In the genomic region with DNA sequence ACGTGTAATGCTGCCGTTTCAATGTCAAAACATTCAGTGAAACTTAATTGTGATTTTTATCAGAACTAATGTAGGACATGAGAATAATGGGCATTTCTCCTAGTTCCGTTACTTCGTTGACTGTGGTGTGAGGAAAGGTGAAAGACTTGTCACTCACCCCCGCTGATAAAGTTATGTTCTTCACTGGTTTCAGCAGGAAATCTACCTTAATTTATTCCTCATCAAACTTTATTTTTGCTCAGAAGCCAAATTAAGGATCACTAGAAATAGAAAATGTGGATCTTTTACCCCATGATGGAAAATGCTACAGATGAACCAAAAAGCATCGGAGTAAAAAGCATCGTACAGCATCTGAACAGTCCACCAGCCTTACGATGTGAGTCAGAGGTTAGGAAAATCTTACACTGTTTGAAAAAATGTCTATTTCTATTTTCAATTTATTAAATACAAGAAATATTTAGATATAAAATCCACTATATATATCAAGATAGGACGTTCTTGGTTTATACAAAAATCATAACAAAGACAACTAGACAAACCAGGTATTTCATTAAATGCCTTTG, we compare ENCODE assay signal across 8 cellular contexts. TPM values are rescaled to one million over a fixed set of nuclear protein-coding genes. Genes with fewer than 3 reads are reported as not detected.
DNase-seq lines count a peak whose midpoint lies in the region; ATAC-seq and TF ChIP-seq lines count a peak whose summit lies in the region.

No MANE protein-coding gene starts in this region.

- peak overlapping the region; percentile 89 for H3K27ac Mint-ChIP-seq in stimulated activated memory B cell treated with anti-CD40 and anti-IgM and Interleukin-4, amounts not matched to agents 10 μg/mL and 1 μg/mL and 100 μg/mL, for 72 hours
- H3K27ac Mint-ChIP-seq in nephron progenitor cell: no peak overlapping the region

- peak overlapping the region; percentile 64 for H2AFZ ChIP-seq in hepatocyte

- no peaks in the 10 kb centered on the region for H3K9me3 ChIP-seq in hepatocyte (ENCODE audit: low read depth)

- H3K9me3 Mint-ChIP-seq in stimulated activated memory B cell treated with anti-CD40 and anti-IgM and Interleukin-4, amounts not matched to agents 10 μg/mL and 1 μg/mL and 100 μg/mL, for 72 hours: no peaks in the 10 kb centered on the region
- H3K9me3 Mint-ChIP-seq in nephron progenitor cell: no peaks in the 10 kb centered on the region

- no peaks in the 10 kb centered on the region for H3K36me3 ChIP-seq in hepatocyte (replicated peaks; ENCODE audit: insufficient read depth, low read depth)

- H3K27me3 ChIP-seq in hepatocyte: no peaks in the 10 kb centered on the region

- intact Hi-C loops in sciatic nerve (cut with DNase I): no loop called here

- H3K4me3 ChIP-seq in WI38 (ENCODE audit: low read depth, low read length) (peak overlapping the region; percentile 72), hepatocyte (peak overlapping the region; percentile 43)

- H3K27me3 Mint-ChIP-seq in stimulated activated memory B cell treated with anti-CD40 and anti-IgM and Interleukin-4, amounts not matched to agents 10 μg/mL and 1 μg/mL and 100 μg/mL, for 72 hours: no peaks in the 10 kb centered on the region
- peaks cover 2% of the 10 kb centered on the region for H3K27me3 Mint-ChIP-seq in nephron progenitor cell (ENCODE audit: low read depth, poor library complexity)

- H3K4me1 Mint-ChIP-seq in stimulated activated memory B cell treated with anti-CD40 and anti-IgM and Interleukin-4, amounts not matched to agents 10 μg/mL and 1 μg/mL and 100 μg/mL, for 72 hours: peaks cover 11% of the 10 kb centered on the region
- H3K4me1 Mint-ChIP-seq in nephron progenitor cell: peaks cover 8% of the 10 kb centered on the region

- 29% methylated on average over 9 of the region's 9 CpGs for WGBS in hepatocyte (ENCODE audit: low lambda C conversion rate, missing lambda C conversion rate)

- H3K36me3 Mint-ChIP-seq in stimulated activated memory B cell treated with anti-CD40 and anti-IgM and Interleukin-4, amounts not matched to agents 10 μg/mL and 1 μg/mL and 100 μg/mL, for 72 hours: no peaks in the 10 kb centered on the region
- H3K36me3 Mint-ChIP-seq in nephron progenitor cell (ENCODE audit: low read depth): no peaks in the 10 kb centered on the region

- peak overlapping the region; percentile 73 for H3K27ac ChIP-seq in hepatocyte

- peak overlapping the region; percentile 88 for H3K4me3 Mint-ChIP-seq in stimulated activated memory B cell treated with anti-CD40 and anti-IgM and Interleukin-4, amounts not matched to agents 10 μg/mL and 1 μg/mL and 100 μg/mL, for 72 hours
- H3K4me3 Mint-ChIP-seq in nephron progenitor cell: no peak overlapping the region

- DNase-seq in HCEC 1CT (peak; percentile 33), hepatocyte (ENCODE audit: low spot score) (no peak), nephron progenitor cell (no peak), sciatic nerve (ENCODE audit: low spot score) (no peak), SHP77 (lab: John Stamatoyannopoulos, UW) (no peak)

- H4K20me1 ChIP-seq in hepatocyte (ENCODE audit: insufficient read depth, poor library complexity, severe bottlenecking): peaks cover 31% of the 10 kb centered on the region

- H3K4me2 ChIP-seq in hepatocyte: peak overlapping the region; percentile 80

- ATAC-seq in stimulated activated memory B cell treated with anti-CD40 and anti-IgM and Interleukin-4, amounts not matched to agents 10 μg/mL and 1 μg/mL and 100 μg/mL, for 72 hours: no peak
- ATAC-seq in GM18870 (IDR thresholded peaks at IDR 0.05; ENCODE audit: unreplicated experiment): no peak
- ATAC-seq in sciatic nerve: no peak

- peaks cover 16% of the 10 kb centered on the region for H3K4me1 ChIP-seq in hepatocyte (ENCODE audit: insufficient read depth)

- H3K9me2 ChIP-seq in hepatocyte (replicated peaks; ENCODE audit: insufficient read depth): no peaks in the 10 kb centered on the region

- TF ChIP-seq CTCF in WI38 (IDR thresholded peaks at IDR 0.05; ENCODE audit: low read depth, low read length) (no peak), hepatocyte (IDR thresholded peaks at IDR 0.05; ENCODE audit: poor library complexity) (no peak), nephron progenitor cell (IDR thresholded peaks at IDR 0.05) (no peak)

- H3K79me2 ChIP-seq in hepatocyte: peaks cover 37% of the 10 kb centered on the region

RNA-seq across cellular contexts. Expression of a gene that starts 1.0 kb away (rescaled TPM):
- total RNA-seq in hepatocyte: 41.7 and 42.1 TPM in 2 replicates
- 22.5 and 29.9 TPM in 2 replicates for polyA plus RNA-seq in hepatocyte
- total RNA-seq in sciatic nerve: 98.8 TPM
